17 cellular contexts compared by ENCODE assay signal in genomic region chr3:55373413-55373812, GRCh38.
"Had no signal": no experiment of that assay in that cellular context is flagged by ENCODE, and none has a peak within 500 bp of the region (broad histone marks: within the 10 kb centered on the region; RNA-seq: fewer than 3 reads in every experiment).

No MANE protein-coding gene starts in this region.

- H3K4me1 ChIP-seq: heart right ventricle, left ventricle myocardium inferior, lower lobe of right lung, psoas muscle, upper lobe of left lung had no signal

- H3K27ac ChIP-seq: dorsolateral prefrontal cortex, heart right ventricle, left ventricle myocardium inferior, lower lobe of right lung, psoas muscle, skin epidermis, upper lobe of left lung, uterus had no signal

- H3K36me3 Mint-ChIP-seq: memory B cell, mesothelial cell of epicardium, natural killer cell had no signal

- H3K9me3 Mint-ChIP-seq: memory B cell had no signal

- H3K4me3 ChIP-seq: dorsolateral prefrontal cortex, heart right ventricle, left ventricle myocardium inferior, lower lobe of right lung, psoas muscle, skin epidermis, upper lobe of left lung, uterus had no signal

- H3K4me1 Mint-ChIP-seq: immature natural killer cell, memory B cell, natural killer cell had no signal

- H3K9me3 ChIP-seq: heart right ventricle, left ventricle myocardium inferior, lower lobe of right lung, psoas muscle, upper lobe of left lung, uterus had no signal

- DNase-seq: cortex of kidney; dorsolateral prefrontal cortex; effector CD8-positive, alpha-beta T cell; heart right ventricle; hypothalamus; immature natural killer cell; left ventricle myocardium inferior; lower lobe of right lung; natural killer cell; psoas muscle; stimulated activated naive CD4-positive, alpha-beta T cell treated with Interleukin-2 at 50 U/mL for 16 hours; upper lobe of left lung; uterus had no signal

- H3K36me3 ChIP-seq: heart right ventricle, left ventricle myocardium inferior, lower lobe of right lung, upper lobe of left lung, uterus had no signal

- H3K27me3 ChIP-seq: upper lobe of left lung, uterus had no signal

- H3K27me3 Mint-ChIP-seq: memory B cell had no signal

- H3K4me3 Mint-ChIP-seq: immature natural killer cell, memory B cell, mesothelial cell of epicardium, natural killer cell had no signal

- H3K27ac Mint-ChIP-seq: immature natural killer cell, memory B cell, mesothelial cell of epicardium, natural killer cell had no signal

- ATAC-seq: heart right ventricle, lower lobe of right lung, natural killer cell, psoas muscle, sciatic nerve had no signal
